Comparison of ENCODE assay signal across 8 cellular contexts in the genomic region with DNA sequence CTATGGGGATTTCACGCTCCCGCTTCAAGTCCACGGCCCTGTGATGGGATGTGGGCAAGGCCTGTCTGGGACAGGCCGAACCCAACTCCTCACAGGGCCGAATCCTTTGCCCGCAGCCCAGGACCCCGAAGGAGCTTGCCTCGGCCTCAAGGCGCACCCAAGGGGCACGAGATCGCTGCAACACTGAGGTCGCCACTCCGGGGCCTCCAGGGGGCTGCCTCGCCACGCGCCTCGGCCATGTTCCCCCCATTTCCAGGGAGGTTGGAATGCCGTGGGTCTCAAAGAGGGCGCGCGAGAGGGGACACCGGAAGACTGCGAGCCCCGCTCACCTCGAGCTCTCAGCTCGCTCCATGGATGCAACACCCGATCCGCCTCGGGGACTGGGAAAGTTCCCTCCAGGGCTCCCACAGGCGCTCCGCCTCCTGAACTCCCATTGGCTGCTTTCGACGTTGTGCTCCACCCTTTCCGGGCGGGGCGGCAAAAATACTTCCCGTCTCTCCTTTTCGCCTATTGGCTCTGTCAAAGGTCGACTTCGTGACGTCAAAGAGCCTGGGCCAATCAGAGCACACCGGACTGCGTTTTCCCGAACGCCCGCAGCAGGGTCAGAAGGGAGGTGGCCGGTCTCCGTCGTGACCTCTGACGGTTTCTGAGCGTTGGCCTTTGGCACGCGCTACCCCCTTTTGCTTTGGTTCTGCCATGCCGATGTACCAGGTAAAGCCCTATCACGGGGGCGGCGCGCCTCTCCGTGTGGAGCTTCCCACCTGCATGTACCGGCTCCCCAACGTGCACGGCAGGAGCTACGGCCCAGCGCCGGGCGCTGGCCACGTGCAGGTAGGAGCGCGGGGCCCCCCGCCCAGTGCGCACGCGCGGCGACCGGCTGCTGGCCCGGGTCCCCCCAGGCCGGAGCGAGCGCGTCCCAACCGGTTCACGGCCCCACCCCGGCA. TPM values are rescaled to one million over a fixed set of nuclear protein-coding genes. Genes with fewer than 3 reads are reported as not detected.
DNase-seq lines count a peak whose midpoint lies in the region; ATAC-seq and TF ChIP-seq lines count a peak whose summit lies in the region.

Gene AIMP2, plus strand, starts transcription at position 605 of the 944 bp plus-strand sequence. Its CDS starts 92 bp downstream, at position 697.
Gene PMS2, minus strand, starts transcription at position 382 of the 944 bp plus-strand sequence. Its CDS starts 30 bp downstream, at position 352.

- TF ChIP-seq POLR2A in GM19193 (IDR thresholded peaks at IDR 0.05; ENCODE audit: extremely low read depth, insufficient read depth, insufficient read length), result peak; percentile 88

- TF ChIP-seq CTCF in BE2C (IDR thresholded peaks at IDR 0.05; ENCODE audit: low read depth, low read length) (no peak), chondrocyte (IDR thresholded peaks at IDR 0.05) (peak; percentile 53), kidney epithelial cell (IDR thresholded peaks at IDR 0.05; ENCODE audit: insufficient read depth, low read length, poor library complexity, severe bottlenecking) (peak; percentile 10)

- H3K36me3 ChIP-seq in BE2C (peaks cover 22% of the 10 kb centered on the region), kidney epithelial cell (ENCODE audit: control insufficient read depth, insufficient read depth, low read length) (no peaks in the 10 kb centered on the region)

- H3K27me3 Mint-ChIP-seq in chondrocyte (ENCODE audit: low read depth), result no peaks in the 10 kb centered on the region

- peak within 1 kb of the TSS; percentile 98 for H3K27ac Mint-ChIP-seq in chondrocyte (ENCODE audit: unreplicated experiment)

- peaks cover 7% of the 10 kb centered on the region for H3K36me3 Mint-ChIP-seq in chondrocyte (ENCODE audit: low read depth)

- H3K9me3 Mint-ChIP-seq in chondrocyte (ENCODE audit: low read depth), result no peaks in the 10 kb centered on the region

- H3K9me3 ChIP-seq in BE2C, result no peaks in the 10 kb centered on the region

- peaks cover 43% of the 10 kb centered on the region for H3K4me1 Mint-ChIP-seq in chondrocyte (ENCODE audit: low read depth)

- H3K4me3 Mint-ChIP-seq in chondrocyte (ENCODE audit: unreplicated experiment), result peak within 1 kb of the TSS; percentile 84

- H3K4me3 ChIP-seq in BE2C (ENCODE audit: low read depth, low read length), result peak within 1 kb of the TSS; percentile 62
- H3K4me3 ChIP-seq in kidney epithelial cell (ENCODE audit: low read depth, low read length), result peak within 1 kb of the TSS; percentile 72

- DNase-seq in BE2C (peak; percentile 98), NCI-H510A treated with DMSO at 0.1 percent for 48 hours (lab: John Stamatoyannopoulos, UW) (peak; percentile 97), chondrocyte (ENCODE audit: low spot score) (peak; percentile 99), kidney epithelial cell (ENCODE audit: low read depth) (peak; percentile 94)
- peak; percentile 93 to 96 for DNase-seq in activated CD4-positive, alpha-beta T cell treated with anti-CD3 and anti-CD28 coated beads for 24 hours (ENCODE audit: low read depth in 2 of 2)
- peak; percentile 95 to 97 for DNase-seq in stimulated activated CD4-positive, alpha-beta T cell treated with anti-CD3 and anti-CD28 coated beads, Interleukin-15, amount 100 ng/mL, for 48 hours (ENCODE audit: low read depth in 2 of 2)

- H3K27me3 ChIP-seq in BE2C, result no peaks in the 10 kb centered on the region
- no peaks in the 10 kb centered on the region for H3K27me3 ChIP-seq in kidney epithelial cell (ENCODE audit: control insufficient read depth, insufficient read depth, low read length)

- H3K4me1 ChIP-seq in BE2C, result no peaks in the 10 kb centered on the region; the same call in 1 of the 2 replicates

- ATAC-seq in HG03439 (IDR thresholded peaks at IDR 0.05; ENCODE audit: unreplicated experiment), result peak; percentile 92

RNA-seq across cellular contexts. Expression of gene AIMP2, which starts in this region (rescaled TPM):
- polyA plus RNA-seq in BE2C (2012; ENCODE audit: insufficient read depth, insufficient read length, low read depth), result 159 TPM
- total RNA-seq in chondrocyte (31.6 to 49.8 TPM (median 49.7 TPM) in 3 replicates), kidney epithelial cell (84.9 and 103 TPM in 2 replicates)

RNA-seq across cellular contexts. Expression of gene PMS2, which starts in this region (rescaled TPM):
- polyA plus RNA-seq in BE2C (2012; ENCODE audit: insufficient read depth, insufficient read length, low read depth), result 11.5 TPM
- total RNA-seq in chondrocyte (15.3 to 17.0 TPM (median 16.0 TPM) in 3 replicates), kidney epithelial cell (19.7 and 22.6 TPM in 2 replicates)

Comparison
In these comparisons a context has a peak if more than half of its experiments do, and no peak if none do; other contexts are left out.
1. Peak in every context shown above with its lines: DNase-seq, ATAC-seq and H3K4me3 ChIP-seq.